16 cellular contexts compared by ENCODE assay signal in the genomic region with DNA sequence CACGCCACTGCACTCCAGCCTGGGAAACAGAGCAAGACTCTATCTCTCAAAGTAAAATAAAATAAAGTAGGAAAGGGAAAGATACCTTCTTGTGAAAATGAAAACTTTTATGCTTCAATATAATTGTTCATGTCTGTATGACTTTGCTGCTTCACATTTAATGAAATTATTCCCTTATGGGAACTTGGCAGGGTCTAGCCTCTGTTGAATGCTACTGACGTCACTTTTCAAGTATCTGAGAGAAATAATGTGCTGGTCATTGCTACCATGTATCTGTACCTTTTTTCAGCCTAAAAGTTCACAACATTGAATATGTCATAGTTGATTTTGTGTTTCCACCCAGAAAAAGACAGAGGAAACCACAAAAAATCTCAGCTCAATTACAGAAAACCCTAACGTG.
"Had no signal": no experiment of that assay in that cellular context is flagged by ENCODE, and none has a peak within 500 bp of the region (broad histone marks: within the 10 kb centered on the region; RNA-seq: fewer than 3 reads in every experiment).

No MANE protein-coding gene starts in this region.

- H3K4me3 ChIP-seq: ovary, suprapubic skin, upper lobe of left lung had no signal

- DNase-seq: activated CD4-positive, alpha-beta T cell treated with anti-CD3 and anti-CD28 coated beads for 36 hours; activated CD8-positive, alpha-beta memory T cell treated with anti-CD3 and anti-CD28 coated beads, Interleukin-2, amount 50 U/mL, for 4 hours; activated CD8-positive, alpha-beta T cell treated with anti-CD3 and anti-CD28 coated beads for 36 hours; activated naive CD8-positive, alpha-beta T cell treated with anti-CD3 and anti-CD28 coated beads, Interleukin-2, amount 50 U/mL, for 24 hours; central memory CD4-positive, alpha-beta T cell; dermis blood vessel endothelial cell; kidney; mesendoderm; ovary; stimulated activated CD4-positive, alpha-beta T cell treated with anti-CD3 and anti-CD28 coated beads, Interleukin-4, amount 100 ng/mL, for 1 hour; stimulated activated CD8-positive, alpha-beta memory T cell treated with anti-CD3 and anti-CD28 coated beads, Interleukin-4, amount 100 ng/mL, for 48 hours; stimulated activated naive CD8-positive, alpha-beta T cell treated with anti-CD3 and anti-CD28 coated beads, Interleukin-15, Interleukin-2, amounts not matched to agents 100 U/mL and 50 U/mL, for 24 hours; T-cell; upper lobe of left lung had no signal

- H3K9me3 ChIP-seq: ovary, suprapubic skin, upper lobe of left lung had no signal

- H3K27me3 ChIP-seq: ovary, suprapubic skin, upper lobe of left lung had no signal

- H3K36me3 ChIP-seq: ovary, suprapubic skin, upper lobe of left lung had no signal

- H3K27ac ChIP-seq: ovary, suprapubic skin, upper lobe of left lung, VCaP had no signal

- ATAC-seq: activated CD4-positive, alpha-beta T cell treated with anti-CD3 and anti-CD28 coated beads for 36 hours; activated CD8-positive, alpha-beta T cell treated with anti-CD3 and anti-CD28 coated beads for 36 hours; activated naive CD8-positive, alpha-beta T cell treated with anti-CD3 and anti-CD28 coated beads, Interleukin-2, amount 50 U/mL, for 24 hours; stimulated activated naive CD8-positive, alpha-beta T cell treated with anti-CD3 and anti-CD28 coated beads, Interleukin-15, Interleukin-2, amounts not matched to agents 100 U/mL and 50 U/mL, for 24 hours; T-cell had no signal

- H3K4me1 ChIP-seq: suprapubic skin had no signal
